29 cellular contexts compared by ENCODE assay signal in the genomic region with DNA sequence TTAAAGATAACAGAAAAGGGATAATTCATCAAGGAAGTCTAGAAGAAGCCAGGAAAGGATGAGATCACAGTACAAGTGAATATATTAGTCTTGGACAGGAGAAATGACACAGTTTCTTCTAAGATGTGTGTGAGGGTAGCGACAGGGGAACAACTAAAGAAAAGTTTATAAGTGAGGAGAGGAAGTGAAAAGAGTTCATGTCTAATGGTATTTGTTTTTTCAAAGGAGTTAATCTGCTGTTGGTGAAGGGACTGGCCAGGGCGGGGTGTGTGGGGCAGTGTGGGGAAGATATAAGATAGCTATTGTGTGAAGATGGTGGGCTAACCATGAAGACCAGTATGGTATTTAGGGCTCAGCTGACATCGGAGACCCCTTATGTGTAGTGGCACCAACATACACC. TPM values are rescaled to one million over a fixed set of nuclear protein-coding genes. Genes with fewer than 3 reads are reported as not detected.
"Had no signal": no experiment of that assay in that cellular context is flagged by ENCODE, and none has a peak within 500 bp of the region (broad histone marks: within the 10 kb centered on the region; RNA-seq: fewer than 3 reads in every experiment).

No MANE protein-coding gene starts in this region.

- H3K9me3 ChIP-seq: ascending aorta, Peyer's patch had no signal

- H3K4me1 Mint-ChIP-seq: activated CD4-positive, alpha-beta T cell treated with anti-CD3 and anti-CD28 coated beads for 36 hours; activated naive CD8-positive, alpha-beta T cell treated with anti-CD3 and anti-CD28 coated beads, Interleukin-2, amount 10 ng/mL, durations not matched to agents 7 days and 5 days had no signal

- H3K27me3 ChIP-seq: ascending aorta, cardiac muscle cell, Peyer's patch had no signal

- H3K9me3 Mint-ChIP-seq: activated CD4-positive, alpha-beta T cell treated with anti-CD3 and anti-CD28 coated beads, Interleukin-2, amount 10 ng/mL, durations not matched to agents 7 days and 5 days; activated naive CD4-positive, alpha-beta T cell treated with anti-CD3 and anti-CD28 coated beads, Interleukin-2, amount 50 U/mL, for 24 hours; activated naive CD8-positive, alpha-beta T cell treated with anti-CD3 and anti-CD28 coated beads, Interleukin-2, amount 10 ng/mL, durations not matched to agents 7 days and 5 days; activated T-cell treated with anti-CD3 and anti-CD28 coated beads, Interleukin-2, amount 50 U/mL, for 24 hours; activated T-helper 2 cell treated with anti-CD3 and anti-CD28 coated beads, Interferon-gamma antibody, Interleukin-2, Interleukin-4, amounts not matched to agents 10 μg/mL and 5 μg/mL and 100 μg/mL, durations not matched to agents 14 hours and 24 hours and 36 hours had no signal

- ATAC-seq: activated CD4-positive, alpha-beta T cell treated with anti-CD3 and anti-CD28 coated beads for 36 hours; activated CD4-positive, CD25-positive, alpha-beta regulatory T cell treated with anti-CD3 and anti-CD28 coated beads, Interleukin-2, amount 50 U/mL, for 24 hours; activated CD8-positive, alpha-beta T cell treated with anti-CD3 and anti-CD28 coated beads, Interleukin-2, amount 10 ng/mL, durations not matched to agents 7 days and 5 days; K562; PC-3 had no signal

- DNase-seq: activated CD4-positive, alpha-beta T cell treated with anti-CD3 and anti-CD28 coated beads for 36 hours; activated CD4-positive, alpha-beta T cell treated with anti-CD3 and anti-CD28 coated beads, Interleukin-2, amount 10 ng/mL, durations not matched to agents 7 days and 5 days; activated CD4-positive, alpha-beta T cell treated with anti-CD3 and anti-CD28 coated beads, Interleukin-2, amount 50 U/mL, for 48 hours; activated CD8-positive, alpha-beta T cell treated with anti-CD3 and anti-CD28 coated beads, Interleukin-2, amount 10 ng/mL, durations not matched to agents 7 days and 5 days; activated gamma-delta T cell; activated naive CD4-positive, alpha-beta T cell treated with Interleukin-2 at 50 U/mL for 16 hours; activated naive CD8-positive, alpha-beta T cell treated with anti-CD3 and anti-CD28 coated beads, Interleukin-2, amount 10 ng/mL, durations not matched to agents 7 days and 5 days; activated T-cell treated with anti-CD3 and anti-CD28 coated beads, Interleukin-2, amount 50 U/mL, for 24 hours; amygdala; NCI-H1105; NCI-H1436; NCI-H1694; NCI-H2029; NCI-H345; NCI-H524 treated with DMSO at 0.1 percent for 48 hours; PC-3; Peyer's patch; Right ventricle myocardium superior; SW 1271; T1000 had no signal

- H3K27ac ChIP-seq: ascending aorta, cardiac muscle cell, Peyer's patch, RWPE1 had no signal

- H3K27me3 Mint-ChIP-seq: activated CD4-positive, alpha-beta T cell treated with anti-CD3 and anti-CD28 coated beads for 36 hours; activated naive CD4-positive, alpha-beta T cell treated with anti-CD3 and anti-CD28 coated beads, Interleukin-2, amount 50 U/mL, for 24 hours; activated naive CD8-positive, alpha-beta T cell treated with anti-CD3 and anti-CD28 coated beads, Interleukin-2, amount 10 ng/mL, durations not matched to agents 7 days and 5 days; activated T-cell treated with anti-CD3 and anti-CD28 coated beads, Interleukin-2, amount 50 U/mL, for 24 hours had no signal

- H3K36me3 ChIP-seq: ascending aorta, cardiac muscle cell, Peyer's patch had no signal

- H3K36me3 Mint-ChIP-seq: activated naive CD4-positive, alpha-beta T cell treated with anti-CD3 and anti-CD28 coated beads, Interleukin-2, amount 50 U/mL, for 24 hours; activated naive CD8-positive, alpha-beta T cell treated with anti-CD3 and anti-CD28 coated beads, Interleukin-2, amount 10 ng/mL, durations not matched to agents 7 days and 5 days had no signal

- H3K4me3 ChIP-seq: ascending aorta, cardiac muscle cell, K562, Peyer's patch had no signal

- H3K4me3 Mint-ChIP-seq: activated CD4-positive, alpha-beta T cell treated with anti-CD3 and anti-CD28 coated beads for 36 hours; activated CD4-positive, alpha-beta T cell treated with anti-CD3 and anti-CD28 coated beads, Interleukin-2, amount 10 ng/mL, durations not matched to agents 7 days and 5 days; activated CD8-positive, alpha-beta T cell treated with anti-CD3 and anti-CD28 coated beads, Interleukin-2, amount 10 ng/mL, durations not matched to agents 7 days and 5 days; activated naive CD4-positive, alpha-beta T cell treated with anti-CD3 and anti-CD28 coated beads, Interleukin-2, amount 50 U/mL, for 24 hours; activated naive CD8-positive, alpha-beta T cell treated with anti-CD3 and anti-CD28 coated beads, Interleukin-2, amount 10 ng/mL, durations not matched to agents 7 days and 5 days; activated T-cell treated with anti-CD3 and anti-CD28 coated beads, Interleukin-2, amount 50 U/mL, for 24 hours had no signal

- H3K27ac Mint-ChIP-seq: activated CD4-positive, alpha-beta T cell treated with anti-CD3 and anti-CD28 coated beads for 36 hours; activated CD4-positive, alpha-beta T cell treated with anti-CD3 and anti-CD28 coated beads, Interleukin-2, amount 10 ng/mL, durations not matched to agents 7 days and 5 days; activated CD8-positive, alpha-beta T cell treated with anti-CD3 and anti-CD28 coated beads, Interleukin-2, amount 10 ng/mL, durations not matched to agents 7 days and 5 days; activated naive CD4-positive, alpha-beta T cell treated with anti-CD3 and anti-CD28 coated beads, Interleukin-2, amount 50 U/mL, for 24 hours; activated naive CD8-positive, alpha-beta T cell treated with anti-CD3 and anti-CD28 coated beads, Interleukin-2, amount 10 ng/mL, durations not matched to agents 7 days and 5 days; activated T-cell treated with anti-CD3 and anti-CD28 coated beads, Interleukin-2, amount 50 U/mL, for 24 hours; activated T-helper 2 cell treated with anti-CD3 and anti-CD28 coated beads, Interferon-gamma antibody, Interleukin-2, Interleukin-4, amounts not matched to agents 10 μg/mL and 5 μg/mL and 100 μg/mL, durations not matched to agents 14 hours and 24 hours and 36 hours had no signal

RNA-seq across cellular contexts. Expression of a gene that starts 20.9 kb away (rescaled TPM):
- total RNA-seq: activated CD4-positive, alpha-beta T cell treated with anti-CD3 and anti-CD28 coated beads for 36 hours; activated CD4-positive, alpha-beta T cell treated with anti-CD3 and anti-CD28 coated beads, Interleukin-2, amount 10 ng/mL, durations not matched to agents 7 days and 5 days; activated CD8-positive, alpha-beta T cell treated with anti-CD3 and anti-CD28 coated beads, Interleukin-2, amount 10 ng/mL, durations not matched to agents 7 days and 5 days; activated naive CD8-positive, alpha-beta T cell treated with anti-CD3 and anti-CD28 coated beads, Interleukin-2, amount 10 ng/mL, durations not matched to agents 7 days and 5 days; activated T-helper 2 cell treated with anti-CD3 and anti-CD28 coated beads, Interferon-gamma antibody, Interleukin-2, Interleukin-4, amounts not matched to agents 10 μg/mL and 5 μg/mL and 100 μg/mL, durations not matched to agents 14 hours and 24 hours and 36 hours; K562; PC-3; T-helper 1 cell treated with Interleukin-12 subunit alpha and Interleukin-12 subunit beta and Interleukin-4 antibody, amounts not matched to agents 30 ng/mL and 1 ng/mL, for 36 hours; T-helper 2 cell treated with Interferon-gamma antibody and Interleukin-4, amounts not matched to agents 100 ng/mL and 5 ng/mL, for 36 hours had no signal
- polyA plus RNA-seq: K562 had no signal
